In the genomic region with DNA sequence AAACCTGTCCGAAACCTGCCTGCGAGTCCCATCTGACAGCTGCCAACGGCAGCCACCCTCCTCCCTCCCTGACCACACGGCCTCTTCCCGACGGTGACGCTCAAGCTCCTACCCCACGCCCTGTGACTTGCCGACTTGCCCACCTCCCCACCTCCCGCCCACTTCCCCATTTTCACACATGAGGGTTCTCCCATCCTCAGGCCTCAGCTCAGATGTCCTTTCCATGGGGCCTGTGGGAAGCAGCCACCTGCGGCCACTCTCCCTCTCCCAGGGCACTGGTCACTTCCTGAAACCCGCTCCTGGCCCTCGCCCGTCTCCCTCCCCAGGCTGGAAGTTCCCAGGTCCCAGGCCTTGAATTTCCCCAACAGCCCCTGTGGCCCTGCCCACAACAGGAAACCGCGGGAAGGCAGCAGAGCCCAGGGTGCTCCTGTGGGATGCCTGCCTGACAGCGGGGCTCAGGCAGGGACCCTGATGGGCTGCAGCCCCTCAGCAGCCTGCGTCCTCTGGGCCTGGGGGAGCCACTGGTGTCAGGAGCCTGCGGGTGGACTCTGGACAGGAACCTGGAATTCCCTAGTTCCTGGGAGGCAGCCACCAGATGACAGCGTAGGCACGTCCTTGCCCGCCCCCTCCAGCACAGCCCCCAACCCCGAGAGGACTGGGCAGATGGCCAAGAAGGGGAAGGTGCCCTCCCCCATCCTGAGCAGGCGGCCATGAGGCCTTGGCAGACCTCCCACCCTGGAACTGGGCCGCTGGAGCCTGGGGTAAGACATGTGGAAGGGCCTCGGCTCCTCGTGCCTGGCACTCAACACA, we compare ENCODE assay signal across 1 cellular context.
A peak's percentile ranks its signal among the peaks of the same experiment; 100 is the strongest.
TF ChIP-seq lines count a peak whose summit lies in the region.

No MANE protein-coding gene starts in this region.

TF ChIP-seq in HepG2, 621 proteins besides CTCF, POLR2A, EP300 and RAD21 (continued from another document and continues in another):
- TF ChIP-seq, protein P1, sequence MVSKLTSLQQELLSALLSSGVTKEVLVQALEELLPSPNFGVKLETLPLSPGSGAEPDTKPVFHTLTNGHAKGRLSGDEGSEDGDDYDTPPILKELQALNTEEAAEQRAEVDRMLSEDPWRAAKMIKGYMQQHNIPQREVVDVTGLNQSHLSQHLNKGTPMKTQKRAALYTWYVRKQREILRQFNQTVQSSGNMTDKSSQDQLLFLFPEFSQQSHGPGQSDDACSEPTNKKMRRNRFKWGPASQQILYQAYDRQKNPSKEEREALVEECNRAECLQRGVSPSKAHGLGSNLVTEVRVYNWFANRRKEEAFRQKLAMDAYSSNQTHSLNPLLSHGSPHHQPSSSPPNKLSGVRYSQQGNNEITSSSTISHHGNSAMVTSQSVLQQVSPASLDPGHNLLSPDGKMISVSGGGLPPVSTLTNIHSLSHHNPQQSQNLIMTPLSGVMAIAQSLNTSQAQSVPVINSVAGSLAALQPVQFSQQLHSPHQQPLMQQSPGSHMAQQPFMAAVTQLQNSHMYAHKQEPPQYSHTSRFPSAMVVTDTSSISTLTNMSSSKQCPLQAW (CRISPR knock-in tag; IDR thresholded peaks at IDR 0.05) = peak; percentile 80
- TF ChIP-seq, protein P2, sequence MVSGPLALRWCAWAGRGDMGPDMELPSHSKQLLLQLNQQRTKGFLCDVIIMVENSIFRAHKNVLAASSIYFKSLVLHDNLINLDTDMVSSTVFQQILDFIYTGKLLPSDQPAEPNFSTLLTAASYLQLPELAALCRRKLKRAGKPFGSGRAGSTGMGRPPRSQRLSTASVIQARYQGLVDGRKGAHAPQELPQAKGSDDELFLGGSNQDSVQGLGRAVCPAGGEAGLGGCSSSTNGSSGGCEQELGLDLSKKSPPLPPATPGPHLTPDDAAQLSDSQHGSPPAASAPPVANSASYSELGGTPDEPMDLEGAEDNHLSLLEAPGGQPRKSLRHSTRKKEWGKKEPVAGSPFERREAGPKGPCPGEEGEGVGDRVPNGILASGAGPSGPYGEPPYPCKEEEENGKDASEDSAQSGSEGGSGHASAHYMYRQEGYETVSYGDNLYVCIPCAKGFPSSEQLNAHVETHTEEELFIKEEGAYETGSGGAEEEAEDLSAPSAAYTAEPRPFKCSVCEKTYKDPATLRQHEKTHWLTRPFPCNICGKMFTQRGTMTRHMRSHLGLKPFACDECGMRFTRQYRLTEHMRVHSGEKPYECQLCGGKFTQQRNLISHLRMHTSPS (CRISPR knock-in tag; IDR thresholded peaks at IDR 0.05; ENCODE audit: low read depth) = no peak; the same call in 1 of the 2 replicates
- TF ChIP-seq FUBP1 (CRISPR knock-in tag; IDR thresholded peaks at IDR 0.05; ENCODE audit: borderline replicate concordance) = 0 out of 2 replicates have a peak, but pooled peaks have one; percentile 61
- no peak for TF ChIP-seq PHF5A (CRISPR knock-in tag; IDR thresholded peaks at IDR 0.05; ENCODE audit: low read depth, unreplicated experiment)
- no peak for TF ChIP-seq STAT6 (CRISPR knock-in tag; IDR thresholded peaks at IDR 0.05; ENCODE audit: borderline replicate concordance)
- peak; percentile 32; the same call in 1 of the 2 replicates for TF ChIP-seq ZNF547 (CRISPR knock-in tag; IDR thresholded peaks at IDR 0.05)
- no peak for TF ChIP-seq ZNF567 (CRISPR knock-in tag; IDR thresholded peaks at IDR 0.05; ENCODE audit: borderline replicate concordance)
- TF ChIP-seq TGIF2 (CRISPR knock-in tag; IDR thresholded peaks at IDR 0.05) = no peak
- 0 out of 2 replicates have a peak, but pooled peaks have one; percentile 32 for TF ChIP-seq SP2 (CRISPR knock-in tag; IDR thresholded peaks at IDR 0.05)
- TF ChIP-seq ZNF674 (CRISPR knock-in tag; IDR thresholded peaks at IDR 0.05; ENCODE audit: low read depth) = no peak
- TF ChIP-seq, protein P3, sequence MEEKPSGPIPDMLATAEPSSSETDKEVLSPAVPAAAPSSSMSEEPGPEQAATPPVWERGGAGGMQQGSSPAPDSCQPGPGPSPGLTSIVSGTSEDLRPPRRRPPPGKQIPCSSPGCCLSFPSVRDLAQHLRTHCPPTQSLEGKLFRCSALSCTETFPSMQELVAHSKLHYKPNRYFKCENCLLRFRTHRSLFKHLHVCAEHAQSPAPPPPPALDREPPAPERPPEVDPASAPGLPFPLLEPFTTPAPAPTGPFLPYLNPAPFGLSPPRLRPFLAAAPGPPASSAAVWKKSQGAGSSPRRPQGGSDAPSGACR (CRISPR knock-in tag; IDR thresholded peaks at IDR 0.05) = no peak
- no peak for TF ChIP-seq TARDBP (CRISPR knock-in tag; IDR thresholded peaks at IDR 0.05)
- no peak for TF ChIP-seq NKX3-1 (CRISPR knock-in tag; IDR thresholded peaks at IDR 0.05)
- TF ChIP-seq ZNF564 (CRISPR knock-in tag; IDR thresholded peaks at IDR 0.05) = no peak
- TF ChIP-seq, protein P4, sequence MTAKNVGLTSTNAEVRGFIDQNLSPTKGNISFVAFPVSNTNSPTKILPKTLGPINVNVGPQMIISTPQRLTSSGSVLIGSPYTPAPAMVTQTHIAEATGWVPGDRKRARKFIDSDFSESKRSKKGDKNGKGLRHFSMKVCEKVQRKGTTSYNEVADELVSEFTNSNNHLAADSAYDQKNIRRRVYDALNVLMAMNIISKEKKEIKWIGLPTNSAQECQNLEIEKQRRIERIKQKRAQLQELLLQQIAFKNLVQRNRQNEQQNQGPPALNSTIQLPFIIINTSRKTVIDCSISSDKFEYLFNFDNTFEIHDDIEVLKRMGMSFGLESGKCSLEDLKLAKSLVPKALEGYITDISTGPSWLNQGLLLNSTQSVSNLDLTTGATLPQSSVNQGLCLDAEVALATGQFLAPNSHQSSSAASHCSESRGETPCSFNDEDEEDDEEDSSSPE (CRISPR knock-in tag; IDR thresholded peaks at IDR 0.05) = peak; percentile 45; the same call in 1 of the 2 replicates
- TF ChIP-seq PAF1 (CRISPR knock-in tag; IDR thresholded peaks at IDR 0.05) = no peak
- no peak for TF ChIP-seq E2F5 (CRISPR knock-in tag; conservative IDR thresholded peaks at IDR 0.05)
- TF ChIP-seq RORA (CRISPR knock-in tag; IDR thresholded peaks at IDR 0.05) = no peak
- TF ChIP-seq MED1 (CRISPR knock-in tag; IDR thresholded peaks at IDR 0.05) = 0 out of 2 replicates have a peak, but pooled peaks have one; percentile 12
- TF ChIP-seq FOXK2 (IDR thresholded peaks at IDR 0.05) = no peak
- no peak for TF ChIP-seq SATB2 (CRISPR knock-in tag; IDR thresholded peaks at IDR 0.05)
- TF ChIP-seq SRSF9 (IDR thresholded peaks at IDR 0.05; ENCODE audit: borderline replicate concordance, insufficient read depth, low read depth, low read length, poor library complexity, severe bottlenecking) = no peak
- TF ChIP-seq TCF7 (IDR thresholded peaks at IDR 0.05; ENCODE audit: low read depth) = no peak
- TF ChIP-seq ELF3 (CRISPR knock-in tag; IDR thresholded peaks at IDR 0.05) = peak; percentile 30
- no peak for TF ChIP-seq NBN (conservative IDR thresholded peaks at IDR 0.05)
- no peak for TF ChIP-seq SRSF4 (IDR thresholded peaks at IDR 0.05; ENCODE audit: low read depth, low read length, poor library complexity, severe bottlenecking)
- TF ChIP-seq SSRP1 (CRISPR knock-in tag; IDR thresholded peaks at IDR 0.05) = no peak
- TF ChIP-seq ZNF724P (CRISPR knock-in tag; IDR thresholded peaks at IDR 0.05; ENCODE audit: borderline replicate concordance) = no peak
- no peak for TF ChIP-seq SRY (CRISPR knock-in tag; IDR thresholded peaks at IDR 0.05)
- TF ChIP-seq TEAD2 (CRISPR knock-in tag; IDR thresholded peaks at IDR 0.05) = no peak
- no peak for TF ChIP-seq ZC3H4 (CRISPR knock-in tag; IDR thresholded peaks at IDR 0.05; ENCODE audit: borderline replicate concordance)
- TF ChIP-seq MED13 (CRISPR knock-in tag; IDR thresholded peaks at IDR 0.05) = no peak
- no peak for TF ChIP-seq ZBTB26 (CRISPR knock-in tag; IDR thresholded peaks at IDR 0.05; ENCODE audit: borderline replicate concordance)
- no peak for TF ChIP-seq NCOR1 (IDR thresholded peaks at IDR 0.05; ENCODE audit: borderline replicate concordance, low read length)
- no peak for TF ChIP-seq BRCA1 (CRISPR knock-in tag; IDR thresholded peaks at IDR 0.05)
- no peak for TF ChIP-seq ZNF660 (CRISPR knock-in tag; IDR thresholded peaks at IDR 0.05; ENCODE audit: borderline replicate concordance, low read depth)
- TF ChIP-seq ELF1 (CRISPR knock-in tag; IDR thresholded peaks at IDR 0.05) = peak; percentile 60
- TF ChIP-seq, protein P5, sequence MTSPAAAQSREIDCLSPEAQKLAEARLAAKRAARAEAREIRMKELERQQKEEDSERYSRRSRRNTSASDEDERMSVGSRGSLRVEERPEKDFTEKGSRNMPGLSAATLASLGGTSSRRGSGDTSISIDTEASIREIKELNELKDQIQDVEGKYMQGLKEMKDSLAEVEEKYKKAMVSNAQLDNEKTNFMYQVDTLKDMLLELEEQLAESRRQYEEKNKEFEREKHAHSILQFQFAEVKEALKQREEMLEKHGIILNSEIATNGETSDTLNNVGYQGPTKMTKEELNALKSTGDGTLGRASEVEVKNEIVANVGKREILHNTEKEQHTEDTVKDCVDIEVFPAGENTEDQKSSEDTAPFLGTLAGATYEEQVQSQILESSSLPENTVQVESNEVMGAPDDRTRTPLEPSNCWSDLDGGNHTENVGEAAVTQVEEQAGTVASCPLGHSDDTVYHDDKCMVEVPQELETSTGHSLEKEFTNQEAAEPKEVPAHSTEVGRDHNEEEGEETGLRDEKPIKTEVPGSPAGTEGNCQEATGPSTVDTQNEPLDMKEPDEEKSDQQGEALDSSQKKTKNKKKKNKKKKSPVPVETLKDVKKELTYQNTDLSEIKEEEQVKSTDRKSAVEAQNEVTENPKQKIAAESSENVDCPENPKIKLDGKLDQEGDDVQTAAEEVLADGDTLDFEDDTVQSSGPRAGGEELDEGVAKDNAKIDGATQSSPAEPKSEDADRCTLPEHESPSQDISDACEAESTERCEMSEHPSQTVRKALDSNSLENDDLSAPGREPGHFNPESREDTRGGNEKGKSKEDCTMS (CRISPR knock-in tag; conservative IDR thresholded peaks at IDR 0.05) = no peak
- TF ChIP-seq MLX (CRISPR knock-in tag; IDR thresholded peaks at IDR 0.05) = no peak
